ENCODE assay signal across 23 cellular contexts in genomic region chr5:74430910-74431309, GRCh38.
"Had no signal": no experiment of that assay in that cellular context is flagged by ENCODE, and none has a peak within 500 bp of the region (broad histone marks: within the 10 kb centered on the region; RNA-seq: fewer than 3 reads in every experiment).

No MANE protein-coding gene starts in this region.

- H3K4me3 Mint-ChIP-seq: IgD-negative memory B cell had no signal

- H3K4me3 ChIP-seq: K562, MG63, SJSA1, SK-N-MC had no signal

- H3K4me1 ChIP-seq: SJSA1 had no signal

- H3K27ac Mint-ChIP-seq: IgD-negative memory B cell had no signal

- H3K4me2 ChIP-seq: KMS-11 had no signal

- DNase-seq: MG63, NCI-H1092, NCI-H1105 treated with DMSO at 0.1 percent for 48 hours, NCI-H1417 treated with DMSO at 0.1 percent for 48 hours, NCI-H146, NCI-H1694 treated with DMSO at 0.1 percent for 48 hours, NCI-H1930, NCI-H2081, NCI-H2107, NCI-H2171, NCI-H345, NCI-H510A, NCI-H524 treated with DMSO at 0.1 percent for 48 hours, NCI-H69, NCI-H774, Right ventricle myocardium superior, RPMI8226, SIG-M5 had no signal

- H3K27ac ChIP-seq: KMS-11, SJSA1, SK-N-MC had no signal

- H3K27me3 ChIP-seq: MG63, SJSA1 had no signal

- ATAC-seq: K562 had no signal

- H3K36me3 ChIP-seq: MG63, SJSA1 had no signal

- H3K9ac ChIP-seq: KMS-11 had no signal

- H3K9me3 Mint-ChIP-seq: IgD-negative memory B cell had no signal

- H3K9me3 ChIP-seq: MG63, SJSA1 had no signal

- H3K36me3 Mint-ChIP-seq: IgD-negative memory B cell had no signal
